In genomic region chr9:127437497-127438264, GRCh38 we compare ENCODE assay signal across 15 cellular contexts. TPM values are rescaled to one million over a fixed set of nuclear protein-coding genes. Genes with fewer than 3 reads are reported as not detected.
DNase-seq lines count a peak whose midpoint lies in the region; ATAC-seq and TF ChIP-seq lines count a peak whose summit lies in the region.
"Had no signal": no experiment of that assay in that cellular context is flagged by ENCODE, and none has a peak within 500 bp of the region (broad histone marks: within the 10 kb centered on the region; RNA-seq: fewer than 3 reads in every experiment).

No MANE protein-coding gene starts in this region.

- H3K4me3 ChIP-seq in osteoblast (ENCODE audit: insufficient read depth, low read length) (no peak overlapping the region), tibial artery (no peak overlapping the region)
- H3K4me3 ChIP-seq: ascending aorta, sigmoid colon, thoracic aorta had no signal

- DNase-seq in activated CD4-positive, alpha-beta T cell treated with anti-CD3 and anti-CD28 coated beads for 36 hours: peak; percentile 53
- no peak for DNase-seq in activated CD4-positive, alpha-beta T cell treated with anti-CD3 and anti-CD28 coated beads, Interleukin-2, amount 10 ng/mL, durations not matched to agents 24 days and 14 days
- DNase-seq in T-helper 1 cell (peak in 3 of 5 donors; percentile 19 to 57 (median 29)), osteoblast (ENCODE audit: insufficient read length, low spot score, missing footprints) (peak; percentile 46), NCI-H526 treated with DMSO at 0.1 percent for 48 hours (lab: John Stamatoyannopoulos, UW) (no peak), tibial artery (no peak)
- peak in 1 of 2 donors; percentile 46 for DNase-seq in central memory CD8-positive, alpha-beta T cell (ENCODE audit: low spot score in 2 of 2)
- DNase-seq: DMS153, NCI-H2171, sigmoid colon, SW 1271 had no signal

- H3K4me1 ChIP-seq in osteoblast (ENCODE audit: insufficient read depth, low read length) (no peaks in the 10 kb centered on the region), tibial artery (no peaks in the 10 kb centered on the region)
- H3K4me1 ChIP-seq: ascending aorta had no signal

- peaks cover 5% of the 10 kb centered on the region for H4K20me1 ChIP-seq in osteoblast (ENCODE audit: insufficient read depth, low read length)

- TF ChIP-seq CTCF in osteoblast (IDR thresholded peaks at IDR 0.05; ENCODE audit: extremely low read depth, low read depth, low read length) (no peak), tibial artery (IDR thresholded peaks at IDR 0.05) (no peak)

- H3K79me2 ChIP-seq in osteoblast (ENCODE audit: insufficient read depth, low read length): peaks cover 3% of the 10 kb centered on the region

- no peaks in the 10 kb centered on the region for H3K9me3 Mint-ChIP-seq in activated CD4-positive, alpha-beta T cell treated with anti-CD3 and anti-CD28 coated beads for 36 hours (ENCODE audit: low read depth)
- no peaks in the 10 kb centered on the region for H3K9me3 Mint-ChIP-seq in activated CD4-positive, alpha-beta T cell treated with anti-CD3 and anti-CD28 coated beads, Interleukin-2, amount 10 ng/mL, durations not matched to agents 24 days and 14 days
- no peaks in the 10 kb centered on the region for H3K9me3 Mint-ChIP-seq in central memory CD8-positive, alpha-beta T cell

- CTCF ChIA-PET in activated CD4-positive, alpha-beta T cell treated with anti-CD3 and anti-CD28 coated beads for 36 hours (lab: Charles Lee): no interaction called here

- H3K36me3 Mint-ChIP-seq in activated CD4-positive, alpha-beta T cell treated with anti-CD3 and anti-CD28 coated beads for 36 hours (ENCODE audit: low read depth): peaks cover 70% of the 10 kb centered on the region
- peaks cover 88% of the 10 kb centered on the region for H3K36me3 Mint-ChIP-seq in activated CD4-positive, alpha-beta T cell treated with anti-CD3 and anti-CD28 coated beads, Interleukin-2, amount 10 ng/mL, durations not matched to agents 24 days and 14 days (ENCODE audit: low read depth)
- H3K36me3 Mint-ChIP-seq in central memory CD8-positive, alpha-beta T cell (ENCODE audit: insufficient read depth): peaks cover 56% of the 10 kb centered on the region

- POLR2A ChIA-PET in activated CD4-positive, alpha-beta T cell treated with anti-CD3 and anti-CD28 coated beads for 36 hours (lab: Charles Lee): no interaction called here

- H3K4me1 Mint-ChIP-seq in activated CD4-positive, alpha-beta T cell treated with anti-CD3 and anti-CD28 coated beads for 36 hours: peaks cover 10% of the 10 kb centered on the region
- peaks cover 12% of the 10 kb centered on the region for H3K4me1 Mint-ChIP-seq in activated CD4-positive, alpha-beta T cell treated with anti-CD3 and anti-CD28 coated beads, Interleukin-2, amount 10 ng/mL, durations not matched to agents 24 days and 14 days
- peaks cover 30% of the 10 kb centered on the region for H3K4me1 Mint-ChIP-seq in central memory CD8-positive, alpha-beta T cell

- no peak overlapping the region for H3K27ac Mint-ChIP-seq in activated CD4-positive, alpha-beta T cell treated with anti-CD3 and anti-CD28 coated beads for 36 hours
- H3K27ac Mint-ChIP-seq in activated CD4-positive, alpha-beta T cell treated with anti-CD3 and anti-CD28 coated beads, Interleukin-2, amount 10 ng/mL, durations not matched to agents 24 days and 14 days: no peak overlapping the region
- H3K27ac Mint-ChIP-seq in central memory CD8-positive, alpha-beta T cell (ENCODE audit: low read depth): peak overlapping the region; percentile 65

- no peaks in the 10 kb centered on the region for H3K27me3 Mint-ChIP-seq in activated CD4-positive, alpha-beta T cell treated with anti-CD3 and anti-CD28 coated beads for 36 hours
- H3K27me3 Mint-ChIP-seq in activated CD4-positive, alpha-beta T cell treated with anti-CD3 and anti-CD28 coated beads, Interleukin-2, amount 10 ng/mL, durations not matched to agents 24 days and 14 days: no peaks in the 10 kb centered on the region
- H3K27me3 Mint-ChIP-seq in central memory CD8-positive, alpha-beta T cell: no peaks in the 10 kb centered on the region

- intact Hi-C loops in activated CD4-positive, alpha-beta T cell treated with anti-CD3 and anti-CD28 coated beads for 36 hours (cut with DNase I, micrococcal nuclease): no loop called here
- intact Hi-C loops in activated CD4-positive, alpha-beta T cell treated with anti-CD3 and anti-CD28 coated beads, Interleukin-2, amount 10 ng/mL, durations not matched to agents 24 days and 14 days (cut with micrococcal nuclease): no loop called here
- intact Hi-C loops in tibial artery (cut with DNase I; ENCODE audit: low total_unique reads): no loop called here

- H3K9me3 ChIP-seq in osteoblast (ENCODE audit: low read depth, low read length) (no peaks in the 10 kb centered on the region), tibial artery (no peaks in the 10 kb centered on the region)
- H3K9me3 ChIP-seq: ascending aorta, sigmoid colon, thoracic aorta had no signal

- peak; percentile 77 for ATAC-seq in activated CD4-positive, alpha-beta T cell treated with anti-CD3 and anti-CD28 coated beads for 36 hours
- peak; percentile 95 for ATAC-seq in central memory CD8-positive, alpha-beta T cell (replicated peaks; ENCODE audit: extremely low read depth, poor library complexity, severe bottlenecking)
- no peak for ATAC-seq in GM21367 (IDR thresholded peaks at IDR 0.05; ENCODE audit: unreplicated experiment)

- no peak overlapping the region for H3K4me2 ChIP-seq in osteoblast (ENCODE audit: insufficient read depth, low read length)

- H3K27me3 ChIP-seq in osteoblast (ENCODE audit: insufficient read depth, low read length) (no peaks in the 10 kb centered on the region), tibial artery (no peaks in the 10 kb centered on the region)
- H3K27me3 ChIP-seq: ascending aorta, sigmoid colon had no signal

- H3K36me3 ChIP-seq in osteoblast (ENCODE audit: insufficient read depth, low read length): peaks cover 84% of the 10 kb centered on the region
- H3K36me3 ChIP-seq in tibial artery: peaks cover 68 to 100% (median 97%) of the 10 kb centered on the region in 3 donors

- no peak overlapping the region for H3K27ac ChIP-seq in osteoblast (ENCODE audit: low read depth, low read length)
- H3K27ac ChIP-seq in tibial artery: no peak overlapping the region
- H3K27ac ChIP-seq: 22Rv1, ascending aorta, thoracic aorta had no signal

- H2AFZ ChIP-seq in osteoblast (ENCODE audit: low read length): no peak overlapping the region

- H3K4me3 Mint-ChIP-seq in activated CD4-positive, alpha-beta T cell treated with anti-CD3 and anti-CD28 coated beads for 36 hours: no peak overlapping the region
- no peak overlapping the region for H3K4me3 Mint-ChIP-seq in activated CD4-positive, alpha-beta T cell treated with anti-CD3 and anti-CD28 coated beads, Interleukin-2, amount 10 ng/mL, durations not matched to agents 24 days and 14 days
- peak overlapping the region; percentile 47 for H3K4me3 Mint-ChIP-seq in central memory CD8-positive, alpha-beta T cell

RNA-seq across cellular contexts. Expression of gene ZNF79, which starts 13.5 kb away (rescaled TPM):
- 1 to 10 TPM; 6.9 to 7.6 TPM for total RNA-seq in activated CD4-positive, alpha-beta T cell treated with anti-CD3 and anti-CD28 coated beads for 36 hours
- total RNA-seq in activated CD4-positive, alpha-beta T cell treated with anti-CD3 and anti-CD28 coated beads, Interleukin-2, amount 10 ng/mL, durations not matched to agents 24 days and 14 days: 17.2 and 17.3 TPM in 2 replicates
- 11.9 and 13.3 TPM in 2 replicates for total RNA-seq in osteoblast

RNA-seq across cellular contexts. Expression of gene RPL12, which starts 13.5 kb away (rescaled TPM):
- total RNA-seq in activated CD4-positive, alpha-beta T cell treated with anti-CD3 and anti-CD28 coated beads for 36 hours: 1,000 to 10,000 TPM; 2,222 to 2,735 TPM
- 1,245 and 1,252 TPM in 2 replicates for total RNA-seq in activated CD4-positive, alpha-beta T cell treated with anti-CD3 and anti-CD28 coated beads, Interleukin-2, amount 10 ng/mL, durations not matched to agents 24 days and 14 days
- 1,103 and 1,259 TPM in 2 replicates for total RNA-seq in osteoblast

RNA-seq across cellular contexts. Expression of gene LRSAM1, which starts 13.6 kb away (rescaled TPM):
- total RNA-seq in activated CD4-positive, alpha-beta T cell treated with anti-CD3 and anti-CD28 coated beads for 36 hours: 10 to 100 TPM; 20.0 to 20.4 TPM
- total RNA-seq in activated CD4-positive, alpha-beta T cell treated with anti-CD3 and anti-CD28 coated beads, Interleukin-2, amount 10 ng/mL, durations not matched to agents 24 days and 14 days: 24.6 and 26.4 TPM in 2 replicates
- 12.3 and 13.0 TPM in 2 replicates for total RNA-seq in osteoblast

RNA-seq across cellular contexts. Expression of gene SLC2A8, which starts 40.7 kb away (rescaled TPM):
- total RNA-seq in activated CD4-positive, alpha-beta T cell treated with anti-CD3 and anti-CD28 coated beads for 36 hours: 1 to 10 TPM; 1.3 to 1.7 TPM
- total RNA-seq in activated CD4-positive, alpha-beta T cell treated with anti-CD3 and anti-CD28 coated beads, Interleukin-2, amount 10 ng/mL, durations not matched to agents 24 days and 14 days: 3.9 and 5.8 TPM in 2 replicates
- 5.4 and 6.8 TPM in 2 replicates for total RNA-seq in osteoblast

Comparison
In these comparisons a context has a peak if more than half of its experiments do, and no peak if none do; other contexts are left out.
1. DNase-seq: peak in activated CD4-positive, alpha-beta T cell treated with anti-CD3 and anti-CD28 coated beads for 36 hours (single experiment), T-helper 1 cell (3 of 5) and osteoblast (single experiment); none in activated CD4-positive, alpha-beta T cell treated with anti-CD3 and anti-CD28 coated beads, Interleukin-2, amount 10 ng/mL, durations not matched to agents 24 days and 14 days (single experiment), NCI-H526 treated with DMSO at 0.1 percent for 48 hours (single experiment) and tibial artery (0 of 2).